In the genomic region with DNA sequence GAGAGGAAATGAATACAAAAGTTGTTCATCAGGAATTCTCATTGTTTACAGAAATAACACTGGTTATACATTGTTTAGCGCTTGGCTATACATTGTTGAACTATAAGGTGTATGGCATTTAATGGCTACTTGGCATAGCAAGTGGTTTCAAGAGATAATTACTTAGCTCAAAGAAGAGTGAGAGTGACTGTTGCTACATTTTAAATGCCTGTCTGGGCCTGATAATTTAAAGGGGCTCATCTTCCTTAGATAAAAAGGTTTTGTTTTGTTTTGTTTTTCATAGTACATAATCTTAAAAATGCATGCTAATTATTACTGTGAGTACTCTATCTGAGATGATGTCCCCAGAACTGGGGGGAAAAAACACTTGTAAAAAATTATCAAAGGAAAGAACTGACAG, we compare ENCODE assay signal across 14 cellular contexts. TPM values are rescaled to one million over a fixed set of nuclear protein-coding genes. Genes with fewer than 3 reads are reported as not detected.
DNase-seq lines count a peak whose midpoint lies in the region; ATAC-seq, FAIRE-seq and TF ChIP-seq lines count a peak whose summit lies in the region.
"Had no signal": no experiment of that assay in that cellular context is flagged by ENCODE, and none has a peak within 500 bp of the region (broad histone marks: within the 10 kb centered on the region; RNA-seq: fewer than 3 reads in every experiment).

No MANE protein-coding gene starts in this region.

- no peaks in the 10 kb centered on the region for H3K9me3 ChIP-seq in astrocyte (ENCODE audit: insufficient read depth, low read depth, low read length)
- no peaks in the 10 kb centered on the region for H3K9me3 ChIP-seq in muscle layer of colon (ENCODE audit: low read length)
- H3K9me3 ChIP-seq in tibial nerve, result no peaks in the 10 kb centered on the region
- H3K9me3 ChIP-seq: BE2C, SJCRH30 had no signal

- peaks cover 13% of the 10 kb centered on the region for H3K79me2 ChIP-seq in astrocyte (ENCODE audit: insufficient read depth, low read length)

- no peak overlapping the region for H3K4me3 Mint-ChIP-seq in activated naive CD4-positive, alpha-beta T cell treated with anti-CD3 and anti-CD28 coated beads, Interleukin-2, amount 10 ng/mL, durations not matched to agents 7 days and 5 days
- H3K4me3 Mint-ChIP-seq in astrocyte (ENCODE audit: unreplicated experiment), result peak overlapping the region; percentile 70

- TF ChIP-seq EP300 in tibial nerve (IDR thresholded peaks at IDR 0.05), result no peak

- H3K36me3 ChIP-seq in astrocyte (ENCODE audit: insufficient read depth, low read length), result no peaks in the 10 kb centered on the region
- H3K36me3 ChIP-seq in muscle layer of colon (ENCODE audit: insufficient read depth, low read length), result no peaks in the 10 kb centered on the region
- H3K36me3 ChIP-seq in tibial nerve, result peaks cover 0 to 18% (median 0%) of the 10 kb centered on the region in 3 donors
- H3K36me3 ChIP-seq: BE2C, SJCRH30 had no signal

- peak overlapping the region; percentile 94 for H3K27ac Mint-ChIP-seq in activated naive CD4-positive, alpha-beta T cell treated with anti-CD3 and anti-CD28 coated beads, Interleukin-2, amount 10 ng/mL, durations not matched to agents 7 days and 5 days
- no peak overlapping the region for H3K27ac Mint-ChIP-seq in astrocyte (ENCODE audit: unreplicated experiment)

- peaks cover 60% of the 10 kb centered on the region for H3K4me1 Mint-ChIP-seq in activated naive CD4-positive, alpha-beta T cell treated with anti-CD3 and anti-CD28 coated beads, Interleukin-2, amount 10 ng/mL, durations not matched to agents 7 days and 5 days
- H3K4me1 Mint-ChIP-seq in astrocyte (ENCODE audit: low read depth, unreplicated experiment), result peaks cover 12% of the 10 kb centered on the region

- no peak for DNase-seq in activated naive CD4-positive, alpha-beta T cell treated with anti-CD3 and anti-CD28 coated beads, Interleukin-2, amount 10 ng/mL, durations not matched to agents 7 days and 5 days
- no peak for DNase-seq in activated naive CD4-positive, alpha-beta T cell treated with Interleukin-2 at 50 U/mL for 16 hours
- DNase-seq in astrocyte (ENCODE audit: low read depth), result no peak
- no peak for DNase-seq in tibial nerve (ENCODE audit: low spot score in 2 of 2)
- DNase-seq in activated effector memory CD4-positive, alpha-beta T cell treated with anti-CD3 and anti-CD28 coated beads, Interleukin-2, amount 50 U/mL, for 16 hours, result no peak
- DNase-seq in COLO829 (ENCODE audit: low spot score), result no peak
- DNase-seq: activated CD4-positive, alpha-beta T cell treated with anti-CD3 and anti-CD28 coated beads, Interleukin-2, amount 50 U/mL, for 4 hours; BE2C; left colon; NCI-H524; SJCRH30 had no signal

- no peak overlapping the region for H3K27ac ChIP-seq in astrocyte (ENCODE audit: low read depth, low read length)
- peak overlapping the region; percentile 89 for H3K27ac ChIP-seq in muscle layer of colon (ENCODE audit: low read depth, low read length)
- H3K27ac ChIP-seq in tibial nerve, result peak overlapping the region in 3 of 4 donors; percentile 89 to 92 (median 91)
- H3K27ac ChIP-seq: HL-60, SJCRH30 had no signal

- TF ChIP-seq CTCF in astrocyte (IDR thresholded peaks at IDR 0.05; ENCODE audit: insufficient read depth, low read depth, low read length), result no peak
- no peak for TF ChIP-seq CTCF in tibial nerve (IDR thresholded peaks at IDR 0.05)

- H3K9ac ChIP-seq in astrocyte (ENCODE audit: low read length) (no peak overlapping the region), muscle layer of colon (ENCODE audit: low read length) (no peak overlapping the region)

- H3K27me3 ChIP-seq in astrocyte (ENCODE audit: insufficient read depth, low read length) (peaks cover 4% of the 10 kb centered on the region), muscle layer of colon (ENCODE audit: control insufficient read depth in 1 of 2, insufficient read depth in 2 of 2, low read length in 2 of 2) (no peaks in the 10 kb centered on the region), tibial nerve (no peaks in the 10 kb centered on the region)
- H3K27me3 ChIP-seq: BE2C, SJCRH30 had no signal

- CTCF ChIA-PET in activated naive CD4-positive, alpha-beta T cell treated with anti-CD3 and anti-CD28 coated beads, Interleukin-2, amount 10 ng/mL, durations not matched to agents 7 days and 5 days (lab: Charles Lee), result interaction anchor here (5.3 to 7.2 kb wide), 2 partner anchors 11 to 55 kb away, joined by 45 to 52 read pairs; a partner anchor contains a TSS

- ATAC-seq in HG03354 (IDR thresholded peaks at IDR 0.05; ENCODE audit: poor library complexity, severe bottlenecking, unreplicated experiment), result no peak
- ATAC-seq: left colon had no signal

- no peaks in the 10 kb centered on the region for H3K9me3 Mint-ChIP-seq in activated naive CD4-positive, alpha-beta T cell treated with anti-CD3 and anti-CD28 coated beads, Interleukin-2, amount 10 ng/mL, durations not matched to agents 7 days and 5 days
- no peaks in the 10 kb centered on the region for H3K9me3 Mint-ChIP-seq in astrocyte (ENCODE audit: unreplicated experiment)

- H2AFZ ChIP-seq in astrocyte (ENCODE audit: low read depth, low read length), result no peak overlapping the region

- no peak for FAIRE-seq in astrocyte (lab: Jason Lieb, UNC)

- H3K4me1 ChIP-seq in astrocyte (ENCODE audit: insufficient read depth, low read length) (peaks cover 18% of the 10 kb centered on the region), muscle layer of colon (ENCODE audit: insufficient read depth, low read length) (peaks cover 13% of the 10 kb centered on the region), tibial nerve (peaks cover 0 to 46% (median 20%) of the 10 kb centered on the region in 4 donors)
- H3K4me1 ChIP-seq: BE2C, SJCRH30 had no signal

- H4K20me1 ChIP-seq in astrocyte (ENCODE audit: insufficient read depth, low read length), result peaks cover 13% of the 10 kb centered on the region

- no peak overlapping the region for H3K4me3 ChIP-seq in astrocyte (ENCODE audit: insufficient read depth, low read depth, low read length)
- no peak overlapping the region for H3K4me3 ChIP-seq in muscle layer of colon (ENCODE audit: low read depth in 1 of 2, low read length in 2 of 2)
- H3K4me3 ChIP-seq in tibial nerve, result no peak overlapping the region

- no peak for TF ChIP-seq POLR2A in tibial nerve (IDR thresholded peaks at IDR 0.05)

- H3K36me3 Mint-ChIP-seq in activated naive CD4-positive, alpha-beta T cell treated with anti-CD3 and anti-CD28 coated beads, Interleukin-2, amount 10 ng/mL, durations not matched to agents 7 days and 5 days, result peaks cover 28% of the 10 kb centered on the region
- peaks cover 7% of the 10 kb centered on the region for H3K36me3 Mint-ChIP-seq in astrocyte (ENCODE audit: low read depth, unreplicated experiment)

- no peaks in the 10 kb centered on the region for H3K27me3 Mint-ChIP-seq in activated naive CD4-positive, alpha-beta T cell treated with anti-CD3 and anti-CD28 coated beads, Interleukin-2, amount 10 ng/mL, durations not matched to agents 7 days and 5 days
- H3K27me3 Mint-ChIP-seq in astrocyte (ENCODE audit: low read depth, unreplicated experiment), result peaks cover 5% of the 10 kb centered on the region

- H3K4me2 ChIP-seq in astrocyte (ENCODE audit: low read length), result no peak overlapping the region

- 84 to 91% methylated on average over 1 of the region's 1 CpG for WGBS in tibial nerve, 2 donors

RNA-seq across cellular contexts. Expression of a gene that starts 1.5 kb away (rescaled TPM):
- total RNA-seq in astrocyte, result 22.7 and 25.2 TPM in 2 replicates
- 10 to 100 TPM; 23.1 to 39.8 (median 30.3) TPM for total RNA-seq in tibial nerve

RNA-seq across cellular contexts. Expression of a gene that starts 30.1 kb away (rescaled TPM):
- 35.5 and 36.3 TPM in 2 replicates for total RNA-seq in astrocyte
- total RNA-seq in tibial nerve, result 10 to 100 TPM; 56.1 to 67.6 (median 62.8) TPM

RNA-seq across cellular contexts. Expression of a gene that starts 52.0 kb away (rescaled TPM):
- 1.7 and 1.9 TPM in 2 replicates for total RNA-seq in astrocyte
- total RNA-seq in tibial nerve, result 1 to 10 TPM; 1.0 to 7.5 (median 4.8) TPM
- total RNA-seq: SJCRH30 had no signal
